In the genomic region with DNA sequence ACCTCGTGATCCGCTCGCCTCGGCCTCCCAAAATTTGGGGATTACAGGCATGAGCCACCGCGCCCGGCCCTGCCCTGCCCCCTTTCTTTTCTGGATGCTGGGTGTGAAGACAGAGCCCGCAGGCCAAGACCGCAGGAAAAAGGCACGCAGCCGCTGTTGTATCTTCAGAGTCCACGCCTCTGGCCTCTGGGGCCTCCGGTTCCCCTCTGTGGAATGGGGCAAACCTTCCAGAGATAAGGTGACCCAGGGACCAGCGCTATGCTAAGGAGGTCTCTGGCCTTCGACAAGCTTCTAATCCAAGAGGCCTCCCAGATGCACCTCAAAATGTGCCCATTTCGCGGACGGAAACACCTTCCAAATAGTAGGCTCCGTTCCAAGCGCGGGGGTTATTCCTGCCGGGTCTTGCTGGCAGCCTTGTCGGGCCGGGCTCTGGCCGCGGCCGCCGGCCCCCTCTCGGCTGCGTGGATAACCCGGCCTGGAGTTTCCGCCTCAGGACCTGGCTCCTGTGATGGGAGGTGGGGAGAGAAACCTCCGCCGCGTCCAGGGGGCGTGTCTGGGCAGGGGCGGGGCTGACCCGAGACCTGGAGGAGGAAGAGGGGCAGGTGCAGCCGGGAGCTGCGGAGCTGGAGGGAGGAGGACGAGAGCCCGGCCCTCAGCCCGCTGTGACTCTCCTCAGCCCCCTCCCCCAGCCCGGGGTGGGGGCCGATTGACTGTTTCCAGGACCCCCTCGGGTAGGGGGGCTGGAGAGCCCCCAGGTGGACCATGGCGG, we compare ENCODE assay signal across 8 cellular contexts. TPM values are rescaled to one million over a fixed set of nuclear protein-coding genes. Genes with fewer than 3 reads are reported as not detected.
DNase-seq lines count a peak whose midpoint lies in the region; ATAC-seq and TF ChIP-seq lines count a peak whose summit lies in the region.

No MANE protein-coding gene starts in this region.

- peak in 2 of 4 donors; percentile 39 to 65 for TF ChIP-seq POLR2A in esophagus squamous epithelium (IDR thresholded peaks at IDR 0.05)

- H4K20me1 ChIP-seq in PC-9 (ENCODE audit: insufficient read depth), result no peaks in the 10 kb centered on the region

- POLR2A ChIA-PET in PC-9 (lab: Charles Lee; ENCODE audit: unreplicated experiment), result no interaction called here
- POLR2A ChIA-PET in naive thymus-derived CD4-positive, alpha-beta T cell (lab: Charles Lee), result interaction anchor here (1.1 to 2.0 kb wide), 3 partner anchors 33 to 101 kb away, joined by 3 to 15 read pairs (median 6); a partner anchor contains a TSS

- 0 out of 2 replicates have a peak, but pooled peaks cover 4% of the 10 kb centered on the region for H3K79me2 ChIP-seq in PC-9 (ENCODE audit: low read depth)

- H3K27ac ChIP-seq in PC-9 (no peak overlapping the region), esophagus squamous epithelium (peak overlapping the region; percentile 2 to 73 (median 48))
- no peak overlapping the region for H3K27ac ChIP-seq in naive thymus-derived CD4-positive, alpha-beta T cell (ENCODE audit: low read depth, low read length)

- peaks cover 16% of the 10 kb centered on the region; the same call in 1 of the 2 replicates for H3F3A ChIP-seq in PC-9 (ENCODE audit: insufficient read depth, low read depth)

- WGBS in esophagus squamous epithelium, 2 donors, result 14% methylated on average over 8 to 25 of the region's 47 CpGs

- TF ChIP-seq CTCF in PC-9 (conservative IDR thresholded peaks at IDR 0.05) (no peak), esophagus squamous epithelium (IDR thresholded peaks at IDR 0.05) (peak in 3 of 6 experiments; percentile 18 to 56 (median 36))

- peak; percentile 99 for ATAC-seq in naive thymus-derived CD4-positive, alpha-beta T cell
- ATAC-seq in stimulated activated naive B cell treated with anti-CD40 and anti-IgM and Interleukin-4, amounts not matched to agents 10 μg/mL and 1 μg/mL and 100 μg/mL, for 72 hours (replicated peaks), result peak; percentile 81 to 93
- no peak for ATAC-seq in HG03159 (IDR thresholded peaks at IDR 0.05; ENCODE audit: unreplicated experiment)

- no peaks in the 10 kb centered on the region for H3K36me3 Mint-ChIP-seq in naive thymus-derived CD4-positive, alpha-beta T cell
- peaks cover 0 to 1% of the 10 kb centered on the region in 2 donors for H3K36me3 Mint-ChIP-seq in stimulated activated naive B cell treated with anti-CD40 and anti-IgM and Interleukin-4, amounts not matched to agents 10 μg/mL and 1 μg/mL and 100 μg/mL, for 72 hours

- no peaks in the 10 kb centered on the region for H3K27me3 ChIP-seq in PC-9 (ENCODE audit: insufficient read depth, low read depth)
- peaks cover 4 to 57% (median 14%) of the 10 kb centered on the region in 4 donors for H3K27me3 ChIP-seq in esophagus squamous epithelium
- peaks cover 0 to 3% of the 10 kb centered on the region in 2 donors for H3K27me3 ChIP-seq in naive thymus-derived CD4-positive, alpha-beta T cell (ENCODE audit: control insufficient read depth in 2 of 2, insufficient read depth in 2 of 2, low read length in 2 of 2)

- H3K27me3 Mint-ChIP-seq in naive thymus-derived CD4-positive, alpha-beta T cell, result peaks cover 0 to 54% (median 0%) of the 10 kb centered on the region in 5 donors
- H3K27me3 Mint-ChIP-seq in stimulated activated naive B cell treated with anti-CD40 and anti-IgM and Interleukin-4, amounts not matched to agents 10 μg/mL and 1 μg/mL and 100 μg/mL, for 72 hours, result peaks cover 17 to 48% of the 10 kb centered on the region in 2 donors

- DNase-seq in COLO829 (ENCODE audit: low spot score) (peak; percentile 89), PC-9 (peak; percentile 82 to 96), activated T-helper 1 cell treated with Interleukin-2 at 50 U/mL for 16 hours (ENCODE audit: low read depth) (peak; percentile 81), esophagus squamous epithelium (lab: John Stamatoyannopoulos, UW) (no peak)
- DNase-seq in Jurkat, Clone E6-1 (ENCODE audit: low read depth, low spot score), result peak; percentile 88
- peak; percentile 72 to 88 (median 83) for DNase-seq in naive thymus-derived CD4-positive, alpha-beta T cell
- DNase-seq in stimulated activated naive B cell treated with anti-CD40 and anti-IgM and Interleukin-4, amounts not matched to agents 10 μg/mL and 1 μg/mL and 100 μg/mL, for 72 hours, result peak; percentile 86

- intact Hi-C loops in PC-9 (cut with micrococcal nuclease; ENCODE audit: unreplicated experiment), result loop anchor here (1.0 kb wide), 1 partner anchor 11 kb away; no protein-coding TSS in a partner anchor
- intact Hi-C loops in esophagus squamous epithelium (cut with DNase I), result no loop called here
- intact Hi-C loops in naive thymus-derived CD4-positive, alpha-beta T cell (cut with micrococcal nuclease), result loop anchor here in 1 of 2 donors (1.0 to 2.0 kb wide), 2 partner anchors 21 to 41 kb away; a partner anchor contains a TSS

- peak overlapping the region; percentile 68 to 87 (median 81) for H3K4me3 Mint-ChIP-seq in naive thymus-derived CD4-positive, alpha-beta T cell
- peak overlapping the region; percentile 72 to 73 for H3K4me3 Mint-ChIP-seq in stimulated activated naive B cell treated with anti-CD40 and anti-IgM and Interleukin-4, amounts not matched to agents 10 μg/mL and 1 μg/mL and 100 μg/mL, for 72 hours

- peak overlapping the region in 1 of 9 donors; percentile 4 for H3K27ac Mint-ChIP-seq in naive thymus-derived CD4-positive, alpha-beta T cell
- peak overlapping the region; percentile 25 for H3K27ac Mint-ChIP-seq in stimulated activated naive B cell treated with anti-CD40 and anti-IgM and Interleukin-4, amounts not matched to agents 10 μg/mL and 1 μg/mL and 100 μg/mL, for 72 hours

- H3K4me3 ChIP-seq in Jurkat, Clone E6-1 (ENCODE audit: low read length), result peak overlapping the region; percentile 43
- H3K4me3 ChIP-seq in PC-9 (peak overlapping the region; percentile 65), esophagus squamous epithelium (peak overlapping the region; percentile 28 to 63 (median 44))
- peak overlapping the region; percentile 61 for H3K4me3 ChIP-seq in naive thymus-derived CD4-positive, alpha-beta T cell (ENCODE audit: low read length)

- no peaks in the 10 kb centered on the region for H3K9me3 ChIP-seq in PC-9 (ENCODE audit: insufficient read depth, low read depth)
- H3K9me3 ChIP-seq in esophagus squamous epithelium, result no peaks in the 10 kb centered on the region
- no peaks in the 10 kb centered on the region for H3K9me3 ChIP-seq in naive thymus-derived CD4-positive, alpha-beta T cell (ENCODE audit: control insufficient read depth in 2 of 3, low read length in 3 of 3)

- peak overlapping the region; percentile 75 for H3K4me2 ChIP-seq in PC-9

- CTCF ChIA-PET in PC-9 (lab: Charles Lee), result interaction anchor here (1.1 kb wide), 1 partner anchor 22 kb away, joined by 4 read pairs; no protein-coding TSS in a partner anchor
- CTCF ChIA-PET in naive thymus-derived CD4-positive, alpha-beta T cell (lab: Charles Lee), result interaction anchor here (2.3 kb wide), 1 partner anchor 42 kb away, joined by 9 read pairs; a partner anchor contains a TSS

- H3K9me2 ChIP-seq in PC-9 (ENCODE audit: insufficient read depth), result no peaks in the 10 kb centered on the region

- H3K4me1 ChIP-seq in PC-9 (replicated peaks; ENCODE audit: insufficient read depth) (peaks cover 16% of the 10 kb centered on the region; the same call in 1 of the 2 replicates), esophagus squamous epithelium (peaks cover 21 to 84% (median 23%) of the 10 kb centered on the region in 3 donors)
- H3K4me1 ChIP-seq in naive thymus-derived CD4-positive, alpha-beta T cell (ENCODE audit: control insufficient read depth in 2 of 2, insufficient read depth in 2 of 2, low read length in 2 of 2), result peaks cover 9 to 15% of the 10 kb centered on the region in 2 donors

- H3K4me1 Mint-ChIP-seq in naive thymus-derived CD4-positive, alpha-beta T cell, result peaks cover 0 to 21% (median 8%) of the 10 kb centered on the region in 7 donors
- peaks cover 9 to 16% of the 10 kb centered on the region in 2 donors for H3K4me1 Mint-ChIP-seq in stimulated activated naive B cell treated with anti-CD40 and anti-IgM and Interleukin-4, amounts not matched to agents 10 μg/mL and 1 μg/mL and 100 μg/mL, for 72 hours

- H3K36me3 ChIP-seq in PC-9 (ENCODE audit: low read depth) (no peaks in the 10 kb centered on the region), esophagus squamous epithelium (no peaks in the 10 kb centered on the region)
- H3K36me3 ChIP-seq in naive thymus-derived CD4-positive, alpha-beta T cell (ENCODE audit: control insufficient read depth in 2 of 3, insufficient read depth in 3 of 3, low read length in 3 of 3), result no peaks in the 10 kb centered on the region

- H3K9me3 Mint-ChIP-seq in naive thymus-derived CD4-positive, alpha-beta T cell, result no peaks in the 10 kb centered on the region
- H3K9me3 Mint-ChIP-seq in stimulated activated naive B cell treated with anti-CD40 and anti-IgM and Interleukin-4, amounts not matched to agents 10 μg/mL and 1 μg/mL and 100 μg/mL, for 72 hours, result no peaks in the 10 kb centered on the region

- no TSS peak for BruUV-seq in PC-9 (replicated peaks; lab: Mats Ljungman, UMichigan)

- H2AFZ ChIP-seq in PC-9, result no peak overlapping the region

RNA-seq across cellular contexts. Expression of a gene that starts 13.1 kb away (rescaled TPM):
- polyA plus RNA-seq in Jurkat, Clone E6-1 (2012; ENCODE audit: insufficient read depth, insufficient read length), result 5.3 TPM
- total RNA-seq in PC-9 (2021), result 56.8 and 71.5 TPM in 2 replicates
- 10 to 100 TPM; 23.7 to 71.1 (median 28.0) TPM for total RNA-seq in esophagus squamous epithelium
- 10 to 100 TPM in 4 of 5 experiments, 1 to 10 TPM in 1; 1.2 to 20.1 (median 16.8) TPM for total RNA-seq in naive thymus-derived CD4-positive, alpha-beta T cell
- 10 to 100 TPM; 14.0 to 16.1 TPM for polyA plus RNA-seq in naive thymus-derived CD4-positive, alpha-beta T cell

RNA-seq across cellular contexts. Expression of a gene that starts 21.0 kb away (rescaled TPM):
- polyA plus RNA-seq in Jurkat, Clone E6-1 (2012; ENCODE audit: insufficient read depth, insufficient read length), result 10.8 TPM
- total RNA-seq in PC-9 (2021) (19.1 and 20.0 TPM in 2 replicates), esophagus squamous epithelium (10 to 100 TPM; 12.0 to 25.3 (median 15.2) TPM)
- total RNA-seq in naive thymus-derived CD4-positive, alpha-beta T cell, result 10 to 100 TPM; 21.5 to 32.4 (median 30.7) TPM
- polyA plus RNA-seq in naive thymus-derived CD4-positive, alpha-beta T cell, result 10 to 100 TPM in 1 of 2 donors, 1 to 10 TPM in 1; 6.8 to 17.8 TPM

RNA-seq across cellular contexts. Expression of a gene that starts 40.2 kb away (rescaled TPM):
- polyA plus RNA-seq in Jurkat, Clone E6-1 (2012; ENCODE audit: insufficient read depth, insufficient read length), result 22.7 TPM
- total RNA-seq in PC-9 (2021) (16.0 and 22.1 TPM in 2 replicates), esophagus squamous epithelium (10 to 100 TPM; 12.9 to 26.5 (median 22.7) TPM)
- total RNA-seq in naive thymus-derived CD4-positive, alpha-beta T cell, result 10 to 100 TPM; 55.1 to 77.3 (median 67.1) TPM
- 10 to 100 TPM; 30.7 to 33.6 TPM for polyA plus RNA-seq in naive thymus-derived CD4-positive, alpha-beta T cell

RNA-seq across cellular contexts. Expression of a gene that starts 41.2 kb away (rescaled TPM):
- 87.2 TPM for polyA plus RNA-seq in Jurkat, Clone E6-1 (2012; ENCODE audit: insufficient read depth, insufficient read length)
- 31.6 and 42.0 TPM in 2 replicates for total RNA-seq in PC-9 (2021)
- total RNA-seq in esophagus squamous epithelium, result 10 to 100 TPM; 50.2 to 79.9 (median 60.9) TPM
- total RNA-seq in naive thymus-derived CD4-positive, alpha-beta T cell, result 10 to 100 TPM; 34.0 to 95.2 (median 58.8) TPM
- 100 to 1,000 TPM; 143 to 154 TPM for polyA plus RNA-seq in naive thymus-derived CD4-positive, alpha-beta T cell

RNA-seq across cellular contexts. Expression of a gene that starts 50.7 kb away (rescaled TPM):
- polyA plus RNA-seq in Jurkat, Clone E6-1 (2012; ENCODE audit: insufficient read depth, insufficient read length), result not detected
- total RNA-seq in PC-9 (2021) (not detected in 2 replicates), esophagus squamous epithelium (not detected)
- total RNA-seq in naive thymus-derived CD4-positive, alpha-beta T cell, result not detected
- not detected for polyA plus RNA-seq in naive thymus-derived CD4-positive, alpha-beta T cell

Comparison
In these comparisons a context has a peak if more than half of its experiments do, and no peak if none do; other contexts are left out.
1. H3K27ac ChIP-seq: peak in esophagus squamous epithelium (4 of 4); none in PC-9 (single experiment) and naive thymus-derived CD4-positive, alpha-beta T cell (single experiment).
2. Peak in every context shown above with its lines, with median percentiles within 50 percentile points of each other: H3K4me3 ChIP-seq.